8 cellular contexts compared by ENCODE assay signal in genomic region chr3:153248835-153249234, GRCh38.
DNase-seq lines count a peak whose midpoint lies in the region; ATAC-seq and TF ChIP-seq lines count a peak whose summit lies in the region.
"Not testable (repeated sequence)": the region's sequence is repeated elsewhere in the genome, so short reads cannot be mapped to it uniquely, and the experiment has no call there.

No MANE protein-coding gene starts in this region.

- no CpG with 5 or more reads among the region's 6 CpGs for WGBS in IMR-90 (ENCODE audit: extremely low coverage in 2 of 2, insufficient read length in 1 of 2), 2 experiments

- H3K4me2 ChIP-seq in IMR-90 (ENCODE audit: low read depth, low read length) = not testable (repeated sequence)

- H4K8ac ChIP-seq in IMR-90 (ENCODE audit: low read depth in 2 of 2, low read length in 2 of 2) = 0 out of 4 replicates have a peak overlapping the region, but pooled peaks of 1 of the 2 experiments have one; percentile 10

- H2AK5ac ChIP-seq in IMR-90 (ENCODE audit: low read depth, low read length) = 0 out of 2 replicates have a peak overlapping the region, but pooled peaks have one; percentile 6

- TF ChIP-seq POLR2A in IMR-90 (IDR thresholded peaks at IDR 0.05; ENCODE audit: low read depth, low read length); vagina (IDR thresholded peaks at IDR 0.05): not testable (repeated sequence)

- not testable (repeated sequence) for H2BK15ac ChIP-seq in IMR-90 (ENCODE audit: low read depth, low read length)

- H3K4me3 Mint-ChIP-seq in CD4-positive, CD25-positive, alpha-beta regulatory T cell = peak overlapping the region in 1 of 4 donors; percentile 30
- not testable (repeated sequence) for H3K4me3 Mint-ChIP-seq in CD8-positive, alpha-beta T cell; natural killer cell
- H3K4me3 Mint-ChIP-seq in activated naive CD8-positive, alpha-beta T cell = peak overlapping the region; percentile 12

- not testable (repeated sequence) for TF ChIP-seq RAD21 in IMR-90 (IDR thresholded peaks at IDR 0.05; ENCODE audit: low read length)

- not testable (repeated sequence) for ATAC-seq in CD4-positive, CD25-positive, alpha-beta regulatory T cell (ENCODE audit: low read depth in 2 of 2); CD8-positive, alpha-beta T cell; IMR-90 (ENCODE audit: low read depth); left lung; natural killer cell

- H3K23ac ChIP-seq in IMR-90 (ENCODE audit: low read depth, low read length) = not testable (repeated sequence)

- not testable (repeated sequence) for H3K9ac ChIP-seq in IMR-90 (ENCODE audit: low read depth, low read length)

- H2AFZ ChIP-seq in IMR-90 (replicated peaks; ENCODE audit: low read length, poor library complexity) = not testable (repeated sequence)

- not testable (repeated sequence) for H3K27ac ChIP-seq in CD4-positive, CD25-positive, alpha-beta regulatory T cell (ENCODE audit: insufficient read depth, low read length, poor library complexity, severe bottlenecking); CD8-positive, alpha-beta T cell (ENCODE audit: low read depth, low read length); IMR-90 (ENCODE audit: insufficient read depth, low read length)
- H3K27ac ChIP-seq in coronary artery = peak overlapping the region; percentile 24 to 28
- peak overlapping the region; percentile 62 to 82 for H3K27ac ChIP-seq in left lung
- peak overlapping the region; percentile 31 for H3K27ac ChIP-seq in vagina

- not testable (repeated sequence) for H4K5ac ChIP-seq in IMR-90 (ENCODE audit: low read depth, low read length)

- intact Hi-C loops in CD8-positive, alpha-beta T cell (cut with DNase I, micrococcal nuclease) = loop anchor here (5.0 kb wide), 1 partner anchor 37 kb away; no protein-coding TSS in a partner anchor
- intact Hi-C loops in IMR-90 (cut with micrococcal nuclease) = loop anchor here (5.0 kb wide), 2 partner anchors 33 to 207 kb away; no protein-coding TSS in a partner anchor
- intact Hi-C loops in left lung (cut with DNase I); natural killer cell (cut with micrococcal nuclease); vagina (cut with DNase I): not testable (repeated sequence)

- H3K56ac ChIP-seq in IMR-90 (ENCODE audit: extremely low read depth, insufficient read depth, low read length) = not testable (repeated sequence)

- H3K36me3 Mint-ChIP-seq in CD4-positive, CD25-positive, alpha-beta regulatory T cell; CD8-positive, alpha-beta T cell; activated naive CD8-positive, alpha-beta T cell: not testable (repeated sequence)
- H3K36me3 Mint-ChIP-seq in natural killer cell = peaks cover 16% of the 10 kb centered on the region

- dilution Hi-C loops in IMR-90 (cut with HindIII; ENCODE audit: low sequenced_read_pairs, unreplicated experiment) = not testable (repeated sequence)

- CTCF ChIA-PET in CD8-positive, alpha-beta T cell (lab: Charles Lee); IMR-90 (lab: Yijun Ruan, JAX): not testable (repeated sequence)

- H2AK9ac ChIP-seq in IMR-90 (replicated peaks; ENCODE audit: low read depth, low read length, poor library complexity) = not testable (repeated sequence)

- in situ Hi-C loops in IMR-90 (cut with MboI; ENCODE audit: low sequenced_read_pairs) = not testable (repeated sequence)

- POLR2A ChIA-PET in CD8-positive, alpha-beta T cell (lab: Charles Lee); IMR-90 (lab: Charles Lee; ENCODE audit: unreplicated experiment): not testable (repeated sequence)

- not testable (repeated sequence) for H2BK5ac ChIP-seq in IMR-90 (ENCODE audit: low read depth, low read length, poor library complexity, severe bottlenecking)

- not testable (repeated sequence) for H3K27me3 Mint-ChIP-seq in CD4-positive, CD25-positive, alpha-beta regulatory T cell; CD8-positive, alpha-beta T cell (ENCODE audit: low read depth); activated naive CD8-positive, alpha-beta T cell; natural killer cell (ENCODE audit: low read depth in 2 of 2)

- not testable (repeated sequence) for H4K20me1 ChIP-seq in IMR-90 (ENCODE audit: insufficient read depth, low read length)

- H2BK20ac ChIP-seq in IMR-90 (ENCODE audit: low read depth, low read length) = not testable (repeated sequence)

- H3K27me3 ChIP-seq in CD4-positive, CD25-positive, alpha-beta regulatory T cell (ENCODE audit: control insufficient read depth, insufficient read depth, low read length); CD8-positive, alpha-beta T cell (ENCODE audit: insufficient read depth, low read length); IMR-90 (ENCODE audit: control insufficient read depth, insufficient read depth, low read length); left lung; vagina: not testable (repeated sequence)

- not testable (repeated sequence) for TF ChIP-seq CTCF in CD8-positive, alpha-beta T cell (IDR thresholded peaks at IDR 0.05); IMR-90 (conservative IDR thresholded peaks at IDR 0.05; ENCODE audit: low read depth, low read length); coronary artery (IDR thresholded peaks at IDR 0.05); left lung (IDR thresholded peaks at IDR 0.05); natural killer cell (IDR thresholded peaks at IDR 0.05); vagina (IDR thresholded peaks at IDR 0.05)

- H4K91ac ChIP-seq in IMR-90 (ENCODE audit: insufficient read depth, low read depth, low read length) = not testable (repeated sequence)

- H3K4me1 ChIP-seq in CD4-positive, CD25-positive, alpha-beta regulatory T cell (ENCODE audit: control insufficient read depth, insufficient read depth, low read length, poor library complexity, severe bottlenecking); IMR-90 (ENCODE audit: control insufficient read depth, insufficient read depth, low read length); vagina: not testable (repeated sequence)
- peaks cover 11% of the 10 kb centered on the region for H3K4me1 ChIP-seq in CD8-positive, alpha-beta T cell (ENCODE audit: insufficient read depth, low read length)
- peaks cover 3 to 29% of the 10 kb centered on the region in 2 donors for H3K4me1 ChIP-seq in left lung

- not testable (repeated sequence) for BruUV-seq in IMR-90 (replicated peaks; lab: Mats Ljungman, UMichigan)

- H3K4me3 ChIP-seq in CD4-positive, CD25-positive, alpha-beta regulatory T cell (ENCODE audit: low read depth, low read length); CD8-positive, alpha-beta T cell (ENCODE audit: low read depth, low read length); IMR-90 (ENCODE audit: insufficient read depth, low read depth, low read length); coronary artery; left lung; vagina: not testable (repeated sequence)

- peak overlapping the region; percentile 4 to 88 (median 74) for H3K27ac Mint-ChIP-seq in CD4-positive, CD25-positive, alpha-beta regulatory T cell
- H3K27ac Mint-ChIP-seq in CD8-positive, alpha-beta T cell = peak overlapping the region; percentile 66
- peak overlapping the region; percentile 28 for H3K27ac Mint-ChIP-seq in activated naive CD8-positive, alpha-beta T cell
- peak overlapping the region; percentile 51 to 53 for H3K27ac Mint-ChIP-seq in natural killer cell

- not testable (repeated sequence) for H2BK120ac ChIP-seq in IMR-90 (ENCODE audit: low read depth, low read length)

- peaks cover 7 to 30% (median 20%) of the 10 kb centered on the region in 4 donors for H3K4me1 Mint-ChIP-seq in CD4-positive, CD25-positive, alpha-beta regulatory T cell
- peaks cover 38% of the 10 kb centered on the region for H3K4me1 Mint-ChIP-seq in CD8-positive, alpha-beta T cell (ENCODE audit: low read depth)
- peaks cover 28% of the 10 kb centered on the region for H3K4me1 Mint-ChIP-seq in activated naive CD8-positive, alpha-beta T cell (ENCODE audit: low read depth)
- H3K4me1 Mint-ChIP-seq in natural killer cell = peaks cover 62 to 66% of the 10 kb centered on the region in 2 donors

- not testable (repeated sequence) for H3K14ac ChIP-seq in IMR-90 (replicated peaks; ENCODE audit: low read depth, low read length)

- not testable (repeated sequence) for H3K9me1 ChIP-seq in IMR-90 (ENCODE audit: insufficient read depth, low read length)

- not testable (repeated sequence) for H3K9me3 Mint-ChIP-seq in CD4-positive, CD25-positive, alpha-beta regulatory T cell; CD8-positive, alpha-beta T cell; activated naive CD8-positive, alpha-beta T cell (ENCODE audit: low read depth); natural killer cell

- not testable (repeated sequence) for H3K36me3 ChIP-seq in CD4-positive, CD25-positive, alpha-beta regulatory T cell (ENCODE audit: control insufficient read depth, insufficient read depth, low read length); CD8-positive, alpha-beta T cell (ENCODE audit: insufficient read depth, low read length); IMR-90 (ENCODE audit: control insufficient read depth, insufficient read depth, low read length); left lung; vagina

- H3K79me1 ChIP-seq in IMR-90 (ENCODE audit: low read depth in 1 of 2, low read length in 2 of 2) = not testable (repeated sequence)

- H3K4ac ChIP-seq in IMR-90 (ENCODE audit: low read depth, low read length) = not testable (repeated sequence)

- not testable (repeated sequence) for H3K18ac ChIP-seq in IMR-90 (ENCODE audit: low read depth, low read length)

- DNase-seq in CD4-positive, CD25-positive, alpha-beta regulatory T cell; IMR-90; coronary artery (ENCODE audit: low spot score); left lung; natural killer cell; vagina (ENCODE audit: extremely low spot score in 2 of 2): not testable (repeated sequence)
- peak in 1 of 7 experiments; percentile 52 for DNase-seq in CD8-positive, alpha-beta T cell

- H3K9me3 ChIP-seq in CD4-positive, CD25-positive, alpha-beta regulatory T cell (ENCODE audit: control insufficient read depth in 2 of 2, low read length in 2 of 2); CD8-positive, alpha-beta T cell (ENCODE audit: low read length); IMR-90 (ENCODE audit: control insufficient read depth, insufficient read depth, low read length); left lung; vagina: not testable (repeated sequence)
